Comparison of ENCODE assay signal across 8 cellular contexts in genomic region chr20:32358883-32359632, GRCh38. TPM values are rescaled to one million over a fixed set of nuclear protein-coding genes. Genes with fewer than 3 reads are reported as not detected.
DNase-seq lines count a peak whose midpoint lies in the region; ATAC-seq, FAIRE-seq and TF ChIP-seq lines count a peak whose summit lies in the region.

No MANE protein-coding gene starts in this region.

- TSS peak; percentile 49 for BruUV-seq in endothelial cell of umbilical vein (replicated peaks; lab: Mats Ljungman, UMichigan)

- peak overlapping the region; percentile 85 for H3K9ac ChIP-seq in endothelial cell of umbilical vein (replicated peaks; ENCODE audit: extremely low read depth, insufficient read depth, low read length)

- no peaks in the 10 kb centered on the region for H3K36me3 ChIP-seq in endothelial cell of umbilical vein (ENCODE audit: control insufficient read depth in 2 of 2, extremely low read depth in 1 of 2, insufficient read depth in 2 of 2, low read length in 2 of 2)

- peaks cover 30% of the 10 kb centered on the region for H3K4me1 ChIP-seq in endothelial cell of umbilical vein (ENCODE audit: control insufficient read depth, extremely low read depth, insufficient read depth, low read length)

- peak overlapping the region; percentile 92 for H3K4me2 ChIP-seq in endothelial cell of umbilical vein (ENCODE audit: insufficient read depth, low read length)

- peak; percentile 20 for ATAC-seq in HG02623 (IDR thresholded peaks at IDR 0.05; ENCODE audit: unreplicated experiment)

- CTCF ChIA-PET in endothelial cell of umbilical vein (lab: Charles Lee): interaction anchor here (1.3 to 2.1 kb wide), 2 partner anchors 22 to 122 kb away, joined by 3 to 8 read pairs; no protein-coding TSS in a partner anchor

- H4K20me1 ChIP-seq in endothelial cell of umbilical vein (replicated peaks; ENCODE audit: control insufficient read depth, extremely low read depth, insufficient read depth, low read length): peaks cover 8% of the 10 kb centered on the region

- no peaks in the 10 kb centered on the region for H3K9me3 ChIP-seq in endothelial cell of umbilical vein (replicated peaks; ENCODE audit: control insufficient read depth, insufficient read depth, low read length)

- H3K27me3 ChIP-seq in endothelial cell of umbilical vein (ENCODE audit: control insufficient read depth in 2 of 2, insufficient read depth in 2 of 2, low read length in 2 of 2): no peaks in the 10 kb centered on the region

- intact Hi-C loops in endothelial cell of umbilical vein (cut with micrococcal nuclease): loop anchor here (1.0 kb wide), 3 partner anchors 74 to 152 kb away; partner anchors contain the start of genes PLAGL2 and POFUT1

- no peaks in the 10 kb centered on the region for H3K9me1 ChIP-seq in endothelial cell of umbilical vein (replicated peaks; ENCODE audit: control insufficient read depth, extremely low read depth, insufficient read depth, low read length)

- POLR2A ChIA-PET in endothelial cell of umbilical vein (lab: Charles Lee): interaction anchor here (0.9 kb wide), 1 partner anchor 190 kb away, joined by 3 read pairs; no protein-coding TSS in a partner anchor

- peak overlapping the region; percentile 78 to 92 (median 92) for H3K4me3 ChIP-seq in endothelial cell of umbilical vein (replicated peaks in 1 of 3; ENCODE audit: insufficient read depth in 1 of 3, low read depth in 1 of 3, low read length in 3 of 3)

- dilution Hi-C loops in endothelial cell of umbilical vein (cut with MboI; ENCODE audit: extremely low pct_ligation_motif_present, low sequenced_read_pairs): no loop called here

- no peak overlapping the region for H2AFZ ChIP-seq in endothelial cell of umbilical vein (ENCODE audit: low read depth, low read length)

- peak overlapping the region; percentile 72 for H3K27ac ChIP-seq in endothelial cell of umbilical vein (ENCODE audit: insufficient read depth, low read depth, low read length)

- peaks cover 55% of the 10 kb centered on the region for H3K79me2 ChIP-seq in endothelial cell of umbilical vein (ENCODE audit: control insufficient read depth, insufficient read depth, low read length)

- FAIRE-seq in endothelial cell of umbilical vein (lab: Jason Lieb, UNC): no peak

- TF ChIP-seq CTCF in endothelial cell of umbilical vein (IDR thresholded peaks at IDR 0.05; ENCODE audit: extremely low read depth in 1 of 2, insufficient read depth in 1 of 2, low read depth in 1 of 2, low read length in 2 of 2): no peak

- DNase-seq in DMS79 (lab: John Stamatoyannopoulos, UW): peak; percentile 74
- peak; percentile 39 for DNase-seq in NCI-H774 (lab: John Stamatoyannopoulos, UW)
- peak; percentile 74 for DNase-seq in activated CD8-positive, alpha-beta memory T cell treated with anti-CD3 and anti-CD28 coated beads, Interleukin-2, amount 50 U/mL, for 4 hours
- peak; percentile 63 for DNase-seq in endothelial cell of umbilical vein (ENCODE audit: low read depth, low spot score)
- peak; percentile 53 for DNase-seq in midbrain (lab: John Stamatoyannopoulos, UW)
- DNase-seq in stimulated activated CD8-positive, alpha-beta memory T cell treated with anti-CD3 and anti-CD28 coated beads, Interleukin-2, amount 100 ng/mL, for 48 hours (ENCODE audit: low read depth in 2 of 2): peak; percentile 70 to 72
- DNase-seq in DMS153 (lab: John Stamatoyannopoulos, UW): no peak

- TF ChIP-seq POLR2A in endothelial cell of umbilical vein (IDR thresholded peaks at IDR 0.05; ENCODE audit: low read depth, low read length): peak; percentile 70

TF ChIP-seq in endothelial cell of umbilical vein, 7 proteins besides CTCF, POLR2A, EP300 and RAD21:
- TF ChIP-seq JUN (IDR thresholded peaks at IDR 0.05; ENCODE audit: borderline replicate concordance, insufficient read depth, insufficient read length, low read depth) (no peak), FOS (IDR thresholded peaks at IDR 0.05; ENCODE audit: borderline replicate concordance, insufficient read depth, low read length) (no peak), MAX (IDR thresholded peaks at IDR 0.05; ENCODE audit: insufficient read depth, insufficient read length) (no peak), GATA2 (IDR thresholded peaks at IDR 0.05; ENCODE audit: insufficient read depth, insufficient read length, low read depth, low read length) (no peak), EZH2 (IDR thresholded peaks at IDR 0.05; ENCODE audit: borderline replicate concordance, low read depth, low read length, severe bottlenecking) (no peak), MYC (IDR thresholded peaks at IDR 0.05; ENCODE audit: low read depth, low read length) (no peak), POLR2AphosphoS5 (IDR thresholded peaks at IDR 0.05; ENCODE audit: insufficient read depth, low read depth, low read length) (peak; percentile 47)

RNA-seq across cellular contexts. Expression of gene ASXL1, which starts 0.9 kb away (rescaled TPM):
- 98.9 and 101 TPM in 2 replicates for total RNA-seq in endothelial cell of umbilical vein
- polyA plus RNA-seq in endothelial cell of umbilical vein: 37.3 and 45.4 TPM in 2 replicates
- polyA plus RNA-seq in endothelial cell of umbilical vein (2011; cell fraction: cytosol; rRNA removed): 30.1 and 34.6 TPM in 2 replicates
- 264 and 294 TPM in 2 replicates for polyA plus RNA-seq in endothelial cell of umbilical vein (2011; cell fraction: nucleus; rRNA removed)
- 46.9 and 53.2 TPM in 2 replicates for polyA plus RNA-seq in endothelial cell of umbilical vein (2012)
- 106 and 119 TPM in 2 replicates for polyA minus RNA-seq in endothelial cell of umbilical vein
- polyA minus RNA-seq in endothelial cell of umbilical vein (2011; cell fraction: cytosol; rRNA and poly(A)+ RNA removed): 35.6 TPM
- polyA minus RNA-seq in endothelial cell of umbilical vein (2011; cell fraction: nucleus; rRNA and poly(A)+ RNA removed): 155 and 193 TPM in 2 replicates
